ENCODE assay signal across 8 cellular contexts in the genomic region with DNA sequence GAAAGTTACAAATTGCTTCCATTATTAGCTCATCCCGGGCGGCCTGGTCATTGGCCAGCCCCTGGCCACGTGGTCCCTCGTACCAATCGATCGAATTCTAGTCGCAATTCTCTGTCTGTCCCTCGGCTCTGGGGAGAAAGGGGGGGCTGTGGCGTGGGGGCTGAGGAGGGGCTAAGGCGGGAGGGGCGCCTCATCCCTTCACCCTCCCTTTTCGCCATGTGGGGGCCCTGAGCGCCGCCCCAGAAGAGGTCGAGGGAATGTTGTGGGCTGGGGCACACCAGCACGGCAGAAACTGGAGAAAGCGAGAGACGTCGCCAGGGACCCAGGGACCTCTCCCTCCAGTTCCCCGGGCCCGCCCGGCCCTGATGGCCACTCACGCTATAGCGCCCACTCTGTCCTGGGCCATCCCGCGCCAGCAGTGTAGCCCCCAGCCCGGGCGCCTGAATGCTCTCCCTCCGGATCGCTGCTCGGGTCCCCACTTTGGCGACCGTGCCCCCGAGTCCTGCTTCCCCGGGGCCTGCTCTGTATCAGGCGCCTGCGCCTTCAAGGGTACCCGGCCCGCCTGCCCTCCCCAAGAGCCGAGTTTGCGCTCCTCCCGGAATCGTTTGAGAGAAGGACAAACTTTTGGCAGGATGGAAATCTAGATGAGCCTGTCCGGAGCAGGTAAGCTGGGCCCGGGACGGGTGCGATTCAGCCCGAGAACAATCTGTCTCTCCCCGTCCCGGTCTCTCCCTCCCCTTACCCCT.
DNase-seq lines count a peak whose midpoint lies in the region; ATAC-seq and TF ChIP-seq lines count a peak whose summit lies in the region.

No MANE protein-coding gene starts in this region.

- H3K27me3 ChIP-seq in BLaER1 (peaks cover 100% of the 10 kb centered on the region), RWPE2 (ENCODE audit: insufficient read depth, poor library complexity, severe bottlenecking) (peaks cover 44% of the 10 kb centered on the region)

- H3K36me3 Mint-ChIP-seq in osteocyte (ENCODE audit: unreplicated experiment), result no peaks in the 10 kb centered on the region

- peaks cover 12% of the 10 kb centered on the region for H3K4me1 ChIP-seq in BLaER1
- H3K4me1 ChIP-seq in RWPE2 (ENCODE audit: insufficient read depth, poor library complexity, severe bottlenecking), result no peaks in the 10 kb centered on the region

- no peaks in the 10 kb centered on the region for H3K9me3 Mint-ChIP-seq in osteocyte (ENCODE audit: unreplicated experiment)

- ATAC-seq in RWPE2 (ENCODE audit: low read depth) (peak; percentile 56), GM21390 (IDR thresholded peaks at IDR 0.05; ENCODE audit: unreplicated experiment) (no peak)

- no peak for DNase-seq in RWPE2 (ENCODE audit: low spot score)
- no peak for DNase-seq in fibroblast of villous mesenchyme (ENCODE audit: low read depth)
- DNase-seq in osteocyte (ENCODE audit: extremely low spot score, unreplicated experiment), result no peak
- DNase-seq in KG1 (lab: John Stamatoyannopoulos, UW), result no peak
- DNase-seq in inferior parietal cortex (ENCODE audit: extremely low spot score), result no peak
- DNase-seq in GM13977 (ENCODE audit: low spot score), result no peak

- H3K36me3 ChIP-seq in BLaER1 (no peaks in the 10 kb centered on the region), RWPE2 (ENCODE audit: low read depth) (no peaks in the 10 kb centered on the region)

- peak overlapping the region; percentile 51 for H3K4me3 Mint-ChIP-seq in osteocyte (ENCODE audit: unreplicated experiment)

- in situ Hi-C loops in GM13977 (cut with MboI; ENCODE audit: low pct_unique_long_range_greater_than_20kb, low sequenced_read_pairs, unreplicated experiment), result no loop called here

- no peak overlapping the region for H3K27ac Mint-ChIP-seq in osteocyte (ENCODE audit: unreplicated experiment)

- H3K9ac ChIP-seq in BLaER1, result no peak overlapping the region

- H4K20me1 ChIP-seq in BLaER1, result peaks cover 57% of the 10 kb centered on the region

- H3K27me3 Mint-ChIP-seq in osteocyte (ENCODE audit: unreplicated experiment), result peaks cover 87% of the 10 kb centered on the region

- no peaks in the 10 kb centered on the region for H3K9me3 ChIP-seq in BLaER1
- no peaks in the 10 kb centered on the region for H3K9me3 ChIP-seq in RWPE2 (ENCODE audit: severe bottlenecking)

- no peak for TF ChIP-seq CTCF in RWPE2 (IDR thresholded peaks at IDR 0.05; ENCODE audit: poor library complexity, severe bottlenecking)
- no peak for TF ChIP-seq CTCF in fibroblast of villous mesenchyme (IDR thresholded peaks at IDR 0.05; ENCODE audit: insufficient read depth, low read depth, low read length)
- no peak for TF ChIP-seq CTCF in osteocyte (IDR thresholded peaks at IDR 0.05)
- no peak for TF ChIP-seq CTCF in GM13977 (IDR thresholded peaks at IDR 0.05; ENCODE audit: extremely low read depth, insufficient read depth, missing control alignments)

- peak overlapping the region; percentile 45; the same call in 1 of the 2 replicates for H3K4me2 ChIP-seq in BLaER1

- H3K4me3 ChIP-seq in BLaER1 (no peak overlapping the region; the same call in 1 of the 2 replicates), RWPE2 (ENCODE audit: severe bottlenecking) (peak overlapping the region; percentile 40), fibroblast of villous mesenchyme (ENCODE audit: low read depth, low read length) (peak overlapping the region; percentile 57)

- H3K27ac ChIP-seq in BLaER1 (no peak overlapping the region), RWPE2 (ENCODE audit: poor library complexity, severe bottlenecking) (no peak overlapping the region)

- H3K4me1 Mint-ChIP-seq in osteocyte (ENCODE audit: unreplicated experiment), result peaks cover 11% of the 10 kb centered on the region
